8 cellular contexts compared by ENCODE assay signal in the genomic region with DNA sequence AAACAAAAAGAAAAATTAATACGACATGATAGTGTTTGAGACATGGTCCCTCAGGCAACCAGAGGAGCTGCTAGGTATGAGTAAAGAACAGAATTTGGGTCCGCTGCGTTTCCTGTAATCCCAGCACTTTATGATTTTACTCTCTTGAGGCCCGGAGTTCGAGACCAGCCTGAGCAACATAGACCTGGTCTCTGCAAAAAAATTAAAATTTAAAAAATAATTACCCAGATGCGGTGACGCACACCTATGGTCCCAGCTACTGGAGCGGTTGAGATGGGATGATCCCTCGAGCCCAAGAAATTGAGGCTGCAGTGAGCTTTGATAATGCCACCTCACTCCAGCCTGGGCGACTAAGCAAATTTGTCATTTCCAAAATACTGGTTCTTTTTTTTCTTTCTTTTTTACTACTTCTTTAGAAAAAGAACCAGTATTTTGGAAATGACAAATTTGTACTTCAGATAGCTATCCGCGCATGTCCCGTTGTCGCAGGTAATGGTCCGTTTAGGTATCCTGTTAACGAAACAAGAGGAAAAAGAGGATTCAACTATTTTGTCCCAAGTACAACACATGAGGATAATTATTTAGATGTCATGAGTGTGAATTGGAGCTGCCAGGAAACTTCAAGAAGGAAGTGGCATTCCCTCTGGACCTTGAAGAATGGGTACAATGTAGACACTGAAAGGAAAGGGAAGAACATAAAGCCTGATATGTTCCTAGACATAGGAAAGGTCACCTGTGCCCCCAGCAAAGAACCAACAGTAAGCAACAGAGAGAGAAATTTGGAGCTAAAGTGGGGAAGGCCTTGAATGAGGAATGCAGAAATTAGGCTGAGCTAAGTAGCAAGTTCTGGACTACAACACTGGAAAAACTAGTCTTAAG. TPM values are rescaled to one million over a fixed set of nuclear protein-coding genes. Genes with fewer than 3 reads are reported as not detected.
DNase-seq lines count a peak whose midpoint lies in the region; ATAC-seq, FAIRE-seq and TF ChIP-seq lines count a peak whose summit lies in the region.

No MANE protein-coding gene starts in this region.

- H3K4me3 ChIP-seq in foreskin fibroblast (ENCODE audit: low read depth in 1 of 2, low read length in 2 of 2) (peak overlapping the region; percentile 65 to 86), small intestine (ENCODE audit: low read depth in 1 of 2, low read length in 2 of 2) (peak overlapping the region; percentile 7 to 85)

- H3K27me3 Mint-ChIP-seq in activated CD8-positive, alpha-beta memory T cell treated with anti-CD3 and anti-CD28 coated beads, Interleukin-2, amount 10 ng/mL, durations not matched to agents 7 days and 5 days: no peaks in the 10 kb centered on the region

- peak overlapping the region; percentile 81 for H3K4me3 Mint-ChIP-seq in activated CD8-positive, alpha-beta memory T cell treated with anti-CD3 and anti-CD28 coated beads, Interleukin-2, amount 10 ng/mL, durations not matched to agents 7 days and 5 days

- ATAC-seq in activated CD8-positive, alpha-beta memory T cell treated with anti-CD3 and anti-CD28 coated beads, Interleukin-2, amount 10 ng/mL, durations not matched to agents 7 days and 5 days: no peak
- ATAC-seq in GM19467 (IDR thresholded peaks at IDR 0.05; ENCODE audit: unreplicated experiment): no peak

- H3K27me3 ChIP-seq in small intestine (ENCODE audit: control insufficient read depth in 2 of 2, insufficient read depth in 2 of 2, low read length in 2 of 2): no peaks in the 10 kb centered on the region

- H3K4me1 ChIP-seq in small intestine (ENCODE audit: control insufficient read depth in 2 of 2, insufficient read depth in 1 of 2, low read depth in 1 of 2, low read length in 1 of 2): peaks cover 0 to 8% of the 10 kb centered on the region in 2 donors

- H3K9me3 Mint-ChIP-seq in activated CD8-positive, alpha-beta memory T cell treated with anti-CD3 and anti-CD28 coated beads, Interleukin-2, amount 10 ng/mL, durations not matched to agents 7 days and 5 days (ENCODE audit: low read depth): no peaks in the 10 kb centered on the region

- H3K27ac Mint-ChIP-seq in activated CD8-positive, alpha-beta memory T cell treated with anti-CD3 and anti-CD28 coated beads, Interleukin-2, amount 10 ng/mL, durations not matched to agents 7 days and 5 days: peak overlapping the region; percentile 99

- no peaks in the 10 kb centered on the region for H3K36me3 ChIP-seq in small intestine (ENCODE audit: control insufficient read depth in 2 of 2, insufficient read depth in 2 of 2, low read length in 2 of 2)

- peak overlapping the region; percentile 94 to 99 for H3K27ac ChIP-seq in small intestine (ENCODE audit: low read depth in 1 of 2, low read length in 1 of 2)

- peaks cover 31% of the 10 kb centered on the region for H3K4me1 Mint-ChIP-seq in activated CD8-positive, alpha-beta memory T cell treated with anti-CD3 and anti-CD28 coated beads, Interleukin-2, amount 10 ng/mL, durations not matched to agents 7 days and 5 days

- DNase-seq in NCI-H82 (lab: John Stamatoyannopoulos, UW) (peak; percentile 22), NCI-H82 treated with DMSO at 0.1 percent for 48 hours (lab: John Stamatoyannopoulos, UW; ENCODE audit: unreplicated experiment) (no peak), foreskin fibroblast (no peak), small intestine (no peak), inferior parietal cortex (ENCODE audit: extremely low spot score) (no peak), H4 (ENCODE audit: low spot score) (no peak)
- DNase-seq in activated CD8-positive, alpha-beta memory T cell treated with anti-CD3 and anti-CD28 coated beads, Interleukin-2, amount 10 ng/mL, durations not matched to agents 7 days and 5 days: no peak

- FAIRE-seq in small intestine (lab: Jason Lieb, UNC): no peak

- H3K9me3 ChIP-seq in small intestine (ENCODE audit: control insufficient read depth, low read depth): no peaks in the 10 kb centered on the region

- peaks cover 12% of the 10 kb centered on the region for H3K36me3 Mint-ChIP-seq in activated CD8-positive, alpha-beta memory T cell treated with anti-CD3 and anti-CD28 coated beads, Interleukin-2, amount 10 ng/mL, durations not matched to agents 7 days and 5 days

- 71 to 74% (median 73%) methylated on average over 16 of the region's 16 CpGs for WGBS in small intestine, 3 donors

- CTCF ChIA-PET in activated CD8-positive, alpha-beta memory T cell treated with anti-CD3 and anti-CD28 coated beads, Interleukin-2, amount 10 ng/mL, durations not matched to agents 7 days and 5 days (lab: Charles Lee): interaction anchor here (0.6 to 2.1 kb wide), 12 partner anchors 10 to 334 kb away, joined by 3 to 10 read pairs (median 4); partner anchors contain the start of genes COCH and HEATR5A

- no peak for TF ChIP-seq CTCF in foreskin fibroblast (IDR thresholded peaks at IDR 0.05; ENCODE audit: low read depth, low read length)

RNA-seq across cellular contexts. Expression of gene HECTD1, which starts 1.2 kb away (rescaled TPM):
- total RNA-seq in activated CD8-positive, alpha-beta memory T cell treated with anti-CD3 and anti-CD28 coated beads, Interleukin-2, amount 10 ng/mL, durations not matched to agents 7 days and 5 days: 100 to 1,000 TPM in 1 of 2 experiments, 10 to 100 TPM in 1; 91.0 to 105 TPM
- polyA plus RNA-seq in small intestine: 10 to 100 TPM; 40.9 to 56.5 (median 53.5) TPM
- 77.7 and 87.4 TPM in 2 replicates for total RNA-seq in H4 (2014; rRNA removed; shearing (Covaris generic))
